Comparison of ENCODE assay signal across 8 cellular contexts in genomic region chr15:65400760-65401606, GRCh38. TPM values are rescaled to one million over a fixed set of nuclear protein-coding genes. Genes with fewer than 3 reads are reported as not detected.
DNase-seq lines count a peak whose midpoint lies in the region; ATAC-seq and TF ChIP-seq lines count a peak whose summit lies in the region.

No MANE protein-coding gene starts in this region.

- H3K27me3 ChIP-seq in adipocyte (replicated peaks; ENCODE audit: control insufficient read depth, insufficient read depth, low read length) (no peaks in the 10 kb centered on the region), right atrium auricular region (no peaks in the 10 kb centered on the region)

- H3K4me1 ChIP-seq in adipocyte (ENCODE audit: control insufficient read depth, insufficient read depth, low read length) (peaks cover 12% of the 10 kb centered on the region), right atrium auricular region (peaks cover 0 to 21% of the 10 kb centered on the region in 2 donors)

- no peak overlapping the region for H3K27ac ChIP-seq in right atrium auricular region

- H3K4me3 ChIP-seq in adipocyte (ENCODE audit: low read length): no peak overlapping the region
- H3K4me3 ChIP-seq in right atrium auricular region: no peak overlapping the region
- H3K4me3 ChIP-seq in retinal pigment epithelial cell (ENCODE audit: low read length): no peak overlapping the region

- ATAC-seq in HG03108 (IDR thresholded peaks at IDR 0.05; ENCODE audit: unreplicated experiment) (no peak), GM21447 (IDR thresholded peaks at IDR 0.05; ENCODE audit: unreplicated experiment) (no peak)

- DNase-seq in GM03348 (ENCODE audit: low spot score): peak; percentile 90
- peak; percentile 51 for DNase-seq in MV-4-11 (lab: John Stamatoyannopoulos, UW)
- peak; percentile 83 to 84 for DNase-seq in SHP77 (lab: John Stamatoyannopoulos, UW)
- peak; percentile 83 for DNase-seq in adipocyte (ENCODE audit: low read depth)
- DNase-seq in right atrium auricular region (ENCODE audit: low spot score): peak; percentile 64
- DNase-seq in retinal pigment epithelial cell (ENCODE audit: low read depth): no peak

- H3K9me3 ChIP-seq in adipocyte (ENCODE audit: control insufficient read depth, low read length) (no peaks in the 10 kb centered on the region), right atrium auricular region (no peaks in the 10 kb centered on the region)

- TF ChIP-seq CTCF in right atrium auricular region (IDR thresholded peaks at IDR 0.05) (peak; percentile 40 to 62), retinal pigment epithelial cell (conservative IDR thresholded peaks at IDR 0.05; ENCODE audit: low read depth, low read length) (peak; percentile 94)

- H3K9ac ChIP-seq in adipocyte (ENCODE audit: low read length): no peak overlapping the region

- no peaks in the 10 kb centered on the region for H3K36me3 ChIP-seq in adipocyte (ENCODE audit: control insufficient read depth, insufficient read depth, low read length, severe bottlenecking)
- H3K36me3 ChIP-seq in right atrium auricular region: no peaks in the 10 kb centered on the region

RNA-seq across cellular contexts. Expression of gene IGDCC4, which starts 21.8 kb away (rescaled TPM):
- total RNA-seq in right atrium auricular region: 1 to 10 TPM in 1 of 2 donors, under 1 TPM in 1; 0.86 to 2.3 TPM

RNA-seq across cellular contexts. Expression of gene IGDCC3, which starts 23.2 kb away (rescaled TPM):
- total RNA-seq in right atrium auricular region: not detected
